ENCODE assay signal across 1 cellular context in the genomic region with DNA sequence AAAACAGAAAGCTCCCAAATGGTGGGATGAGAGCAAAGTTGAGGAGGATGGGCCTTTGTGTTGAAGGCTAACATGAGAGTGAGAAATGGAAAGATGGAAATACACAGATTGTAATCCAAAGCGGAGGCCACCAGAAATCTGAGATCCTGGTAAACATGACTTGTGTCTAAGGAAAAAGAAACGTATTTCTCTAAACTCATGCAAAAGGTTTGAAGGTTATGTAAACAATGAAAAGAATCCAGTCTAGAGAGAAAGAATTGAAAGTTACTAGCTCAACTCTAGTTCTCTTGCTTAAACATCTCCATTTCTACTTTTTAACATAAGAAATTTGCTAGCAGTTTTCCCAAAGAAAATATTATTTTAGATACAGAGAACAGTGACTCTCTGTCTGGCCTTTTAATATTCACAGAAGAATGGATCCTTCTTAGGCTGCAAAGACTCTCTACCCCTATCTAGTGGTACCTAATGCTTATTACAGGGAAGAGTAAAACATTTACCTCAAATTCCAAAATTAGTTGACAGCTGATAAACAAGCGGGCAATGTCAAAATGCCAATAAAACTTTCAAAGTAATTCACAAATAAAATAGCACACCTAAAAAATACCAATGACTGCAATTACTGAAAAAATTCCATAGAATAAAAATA.
TF ChIP-seq lines count a peak whose summit lies in the region.

No MANE protein-coding gene starts in this region.

TF ChIP-seq in HepG2, 621 proteins besides CTCF, POLR2A, EP300 and RAD21 (continued from another document and continues in another):
- TF ChIP-seq, protein P1, sequence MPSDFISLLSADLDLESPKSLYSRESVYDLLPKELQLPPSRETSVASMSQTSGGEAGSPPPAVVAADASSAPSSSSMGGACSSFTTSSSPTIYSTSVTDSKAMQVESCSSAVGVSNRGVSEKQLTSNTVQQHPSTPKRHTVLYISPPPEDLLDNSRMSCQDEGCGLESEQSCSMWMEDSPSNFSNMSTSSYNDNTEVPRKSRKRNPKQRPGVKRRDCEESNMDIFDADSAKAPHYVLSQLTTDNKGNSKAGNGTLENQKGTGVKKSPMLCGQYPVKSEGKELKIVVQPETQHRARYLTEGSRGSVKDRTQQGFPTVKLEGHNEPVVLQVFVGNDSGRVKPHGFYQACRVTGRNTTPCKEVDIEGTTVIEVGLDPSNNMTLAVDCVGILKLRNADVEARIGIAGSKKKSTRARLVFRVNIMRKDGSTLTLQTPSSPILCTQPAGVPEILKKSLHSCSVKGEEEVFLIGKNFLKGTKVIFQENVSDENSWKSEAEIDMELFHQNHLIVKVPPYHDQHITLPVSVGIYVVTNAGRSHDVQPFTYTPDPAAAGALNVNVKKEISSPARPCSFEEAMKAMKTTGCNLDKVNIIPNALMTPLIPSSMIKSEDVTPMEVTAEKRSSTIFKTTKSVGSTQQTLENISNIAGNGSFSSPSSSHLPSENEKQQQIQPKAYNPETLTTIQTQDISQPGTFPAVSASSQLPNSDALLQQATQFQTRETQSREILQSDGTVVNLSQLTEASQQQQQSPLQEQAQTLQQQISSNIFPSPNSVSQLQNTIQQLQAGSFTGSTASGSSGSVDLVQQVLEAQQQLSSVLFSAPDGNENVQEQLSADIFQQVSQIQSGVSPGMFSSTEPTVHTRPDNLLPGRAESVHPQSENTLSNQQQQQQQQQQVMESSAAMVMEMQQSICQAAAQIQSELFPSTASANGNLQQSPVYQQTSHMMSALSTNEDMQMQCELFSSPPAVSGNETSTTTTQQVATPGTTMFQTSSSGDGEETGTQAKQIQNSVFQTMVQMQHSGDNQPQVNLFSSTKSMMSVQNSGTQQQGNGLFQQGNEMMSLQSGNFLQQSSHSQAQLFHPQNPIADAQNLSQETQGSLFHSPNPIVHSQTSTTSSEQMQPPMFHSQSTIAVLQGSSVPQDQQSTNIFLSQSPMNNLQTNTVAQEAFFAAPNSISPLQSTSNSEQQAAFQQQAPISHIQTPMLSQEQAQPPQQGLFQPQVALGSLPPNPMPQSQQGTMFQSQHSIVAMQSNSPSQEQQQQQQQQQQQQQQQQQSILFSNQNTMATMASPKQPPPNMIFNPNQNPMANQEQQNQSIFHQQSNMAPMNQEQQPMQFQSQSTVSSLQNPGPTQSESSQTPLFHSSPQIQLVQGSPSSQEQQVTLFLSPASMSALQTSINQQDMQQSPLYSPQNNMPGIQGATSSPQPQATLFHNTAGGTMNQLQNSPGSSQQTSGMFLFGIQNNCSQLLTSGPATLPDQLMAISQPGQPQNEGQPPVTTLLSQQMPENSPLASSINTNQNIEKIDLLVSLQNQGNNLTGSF (CRISPR knock-in tag; IDR thresholded peaks at IDR 0.05), result no peak
- TF ChIP-seq, protein P2, sequence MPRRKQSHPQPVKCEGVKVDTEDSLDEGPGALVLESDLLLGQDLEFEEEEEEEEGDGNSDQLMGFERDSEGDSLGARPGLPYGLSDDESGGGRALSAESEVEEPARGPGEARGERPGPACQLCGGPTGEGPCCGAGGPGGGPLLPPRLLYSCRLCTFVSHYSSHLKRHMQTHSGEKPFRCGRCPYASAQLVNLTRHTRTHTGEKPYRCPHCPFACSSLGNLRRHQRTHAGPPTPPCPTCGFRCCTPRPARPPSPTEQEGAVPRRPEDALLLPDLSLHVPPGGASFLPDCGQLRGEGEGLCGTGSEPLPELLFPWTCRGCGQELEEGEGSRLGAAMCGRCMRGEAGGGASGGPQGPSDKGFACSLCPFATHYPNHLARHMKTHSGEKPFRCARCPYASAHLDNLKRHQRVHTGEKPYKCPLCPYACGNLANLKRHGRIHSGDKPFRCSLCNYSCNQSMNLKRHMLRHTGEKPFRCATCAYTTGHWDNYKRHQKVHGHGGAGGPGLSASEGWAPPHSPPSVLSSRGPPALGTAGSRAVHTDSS (CRISPR knock-in tag; conservative IDR thresholded peaks at IDR 0.05), result no peak
- TF ChIP-seq, protein P3, sequence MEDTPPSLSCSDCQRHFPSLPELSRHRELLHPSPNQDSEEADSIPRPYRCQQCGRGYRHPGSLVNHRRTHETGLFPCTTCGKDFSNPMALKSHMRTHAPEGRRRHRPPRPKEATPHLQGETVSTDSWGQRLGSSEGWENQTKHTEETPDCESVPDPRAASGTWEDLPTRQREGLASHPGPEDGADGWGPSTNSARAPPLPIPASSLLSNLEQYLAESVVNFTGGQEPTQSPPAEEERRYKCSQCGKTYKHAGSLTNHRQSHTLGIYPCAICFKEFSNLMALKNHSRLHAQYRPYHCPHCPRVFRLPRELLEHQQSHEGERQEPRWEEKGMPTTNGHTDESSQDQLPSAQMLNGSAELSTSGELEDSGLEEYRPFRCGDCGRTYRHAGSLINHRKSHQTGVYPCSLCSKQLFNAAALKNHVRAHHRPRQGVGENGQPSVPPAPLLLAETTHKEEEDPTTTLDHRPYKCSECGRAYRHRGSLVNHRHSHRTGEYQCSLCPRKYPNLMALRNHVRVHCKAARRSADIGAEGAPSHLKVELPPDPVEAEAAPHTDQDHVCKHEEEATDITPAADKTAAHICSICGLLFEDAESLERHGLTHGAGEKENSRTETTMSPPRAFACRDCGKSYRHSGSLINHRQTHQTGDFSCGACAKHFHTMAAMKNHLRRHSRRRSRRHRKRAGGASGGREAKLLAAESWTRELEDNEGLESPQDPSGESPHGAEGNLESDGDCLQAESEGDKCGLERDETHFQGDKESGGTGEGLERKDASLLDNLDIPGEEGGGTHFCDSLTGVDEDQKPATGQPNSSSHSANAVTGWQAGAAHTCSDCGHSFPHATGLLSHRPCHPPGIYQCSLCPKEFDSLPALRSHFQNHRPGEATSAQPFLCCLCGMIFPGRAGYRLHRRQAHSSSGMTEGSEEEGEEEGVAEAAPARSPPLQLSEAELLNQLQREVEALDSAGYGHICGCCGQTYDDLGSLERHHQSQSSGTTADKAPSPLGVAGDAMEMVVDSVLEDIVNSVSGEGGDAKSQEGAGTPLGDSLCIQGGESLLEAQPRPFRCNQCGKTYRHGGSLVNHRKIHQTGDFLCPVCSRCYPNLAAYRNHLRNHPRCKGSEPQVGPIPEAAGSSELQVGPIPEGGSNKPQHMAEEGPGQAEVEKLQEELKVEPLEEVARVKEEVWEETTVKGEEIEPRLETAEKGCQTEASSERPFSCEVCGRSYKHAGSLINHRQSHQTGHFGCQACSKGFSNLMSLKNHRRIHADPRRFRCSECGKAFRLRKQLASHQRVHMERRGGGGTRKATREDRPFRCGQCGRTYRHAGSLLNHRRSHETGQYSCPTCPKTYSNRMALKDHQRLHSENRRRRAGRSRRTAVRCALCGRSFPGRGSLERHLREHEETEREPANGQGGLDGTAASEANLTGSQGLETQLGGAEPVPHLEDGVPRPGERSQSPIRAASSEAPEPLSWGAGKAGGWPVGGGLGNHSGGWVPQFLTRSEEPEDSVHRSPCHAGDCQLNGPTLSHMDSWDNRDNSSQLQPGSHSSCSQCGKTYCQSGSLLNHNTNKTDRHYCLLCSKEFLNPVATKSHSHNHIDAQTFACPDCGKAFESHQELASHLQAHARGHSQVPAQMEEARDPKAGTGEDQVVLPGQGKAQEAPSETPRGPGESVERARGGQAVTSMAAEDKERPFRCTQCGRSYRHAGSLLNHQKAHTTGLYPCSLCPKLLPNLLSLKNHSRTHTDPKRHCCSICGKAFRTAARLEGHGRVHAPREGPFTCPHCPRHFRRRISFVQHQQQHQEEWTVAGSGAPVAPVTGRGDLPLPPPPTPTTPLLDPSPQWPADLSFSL (CRISPR knock-in tag; IDR thresholded peaks at IDR 0.05), result no peak
- TF ChIP-seq IKZF4 (CRISPR knock-in tag; IDR thresholded peaks at IDR 0.05; ENCODE audit: borderline replicate concordance, low read depth, not compliant biosample characterization) (no peak), SP5 (CRISPR knock-in tag; IDR thresholded peaks at IDR 0.05; ENCODE audit: borderline replicate concordance, low read depth) (0 out of 2 replicates have a peak, but pooled peaks have one; percentile 20), KDM2A (CRISPR knock-in tag; IDR thresholded peaks at IDR 0.05; ENCODE audit: borderline replicate concordance, low read depth) (no peak), ZNF3 (CRISPR knock-in tag; IDR thresholded peaks at IDR 0.05) (no peak), HNF4G (IDR thresholded peaks at IDR 0.05; ENCODE audit: borderline replicate concordance, low read depth, low read length) (peak; percentile 26; the same call in 1 of the 2 replicates), HNF4G (CRISPR knock-in tag; IDR thresholded peaks at IDR 0.05; ENCODE audit: borderline replicate concordance, low read depth) (no peak), PLSCR1 (CRISPR knock-in tag; IDR thresholded peaks at IDR 0.05; ENCODE audit: borderline replicate concordance) (no peak), ZNF549 (CRISPR knock-in tag; IDR thresholded peaks at IDR 0.05) (no peak), ZNF367 (CRISPR knock-in tag; IDR thresholded peaks at IDR 0.05; ENCODE audit: borderline replicate concordance) (no peak), ZNF432 (CRISPR knock-in tag; IDR thresholded peaks at IDR 0.05; ENCODE audit: borderline replicate concordance) (no peak), HMG20B (CRISPR knock-in tag; conservative IDR thresholded peaks at IDR 0.05) (no peak), ZNF230 (CRISPR knock-in tag; IDR thresholded peaks at IDR 0.05) (no peak), ZFP41 (CRISPR knock-in tag; IDR thresholded peaks at IDR 0.05; ENCODE audit: borderline replicate concordance) (no peak), PITX1 (CRISPR knock-in tag; IDR thresholded peaks at IDR 0.05) (peak; percentile 64), MTF1 (CRISPR knock-in tag; IDR thresholded peaks at IDR 0.05) (no peak), ZNF782 (CRISPR knock-in tag; IDR thresholded peaks at IDR 0.05; ENCODE audit: borderline replicate concordance) (no peak), SPEN (CRISPR knock-in tag; IDR thresholded peaks at IDR 0.05; ENCODE audit: low read depth) (no peak), HNRNPUL1 (IDR thresholded peaks at IDR 0.05; ENCODE audit: low read depth, low read length) (no peak), NONO (IDR thresholded peaks at IDR 0.05) (no peak), NONO (CRISPR knock-in tag; conservative IDR thresholded peaks at IDR 0.05) (no peak), HES4 (CRISPR knock-in tag; IDR thresholded peaks at IDR 0.05; ENCODE audit: borderline replicate concordance) (no peak), ZNF234 (CRISPR knock-in tag; conservative IDR thresholded peaks at IDR 0.05) (no peak), MAFG (CRISPR knock-in tag; IDR thresholded peaks at IDR 0.05) (no peak), MTA1 (CRISPR knock-in tag; IDR thresholded peaks at IDR 0.05; ENCODE audit: borderline replicate concordance) (no peak), ZNF7 (CRISPR knock-in tag; IDR thresholded peaks at IDR 0.05) (no peak), CCAR2 (optimal IDR thresholded peaks at IDR 0.05; ENCODE audit: low read depth, low read length) (no peak), CBX5 (CRISPR knock-in tag; IDR thresholded peaks at IDR 0.05; ENCODE audit: borderline replicate concordance) (no peak), XBP1 (CRISPR knock-in tag; IDR thresholded peaks at IDR 0.05) (no peak), ZNF280D (CRISPR knock-in tag; IDR thresholded peaks at IDR 0.05) (no peak)
- TF ChIP-seq, protein P4, sequence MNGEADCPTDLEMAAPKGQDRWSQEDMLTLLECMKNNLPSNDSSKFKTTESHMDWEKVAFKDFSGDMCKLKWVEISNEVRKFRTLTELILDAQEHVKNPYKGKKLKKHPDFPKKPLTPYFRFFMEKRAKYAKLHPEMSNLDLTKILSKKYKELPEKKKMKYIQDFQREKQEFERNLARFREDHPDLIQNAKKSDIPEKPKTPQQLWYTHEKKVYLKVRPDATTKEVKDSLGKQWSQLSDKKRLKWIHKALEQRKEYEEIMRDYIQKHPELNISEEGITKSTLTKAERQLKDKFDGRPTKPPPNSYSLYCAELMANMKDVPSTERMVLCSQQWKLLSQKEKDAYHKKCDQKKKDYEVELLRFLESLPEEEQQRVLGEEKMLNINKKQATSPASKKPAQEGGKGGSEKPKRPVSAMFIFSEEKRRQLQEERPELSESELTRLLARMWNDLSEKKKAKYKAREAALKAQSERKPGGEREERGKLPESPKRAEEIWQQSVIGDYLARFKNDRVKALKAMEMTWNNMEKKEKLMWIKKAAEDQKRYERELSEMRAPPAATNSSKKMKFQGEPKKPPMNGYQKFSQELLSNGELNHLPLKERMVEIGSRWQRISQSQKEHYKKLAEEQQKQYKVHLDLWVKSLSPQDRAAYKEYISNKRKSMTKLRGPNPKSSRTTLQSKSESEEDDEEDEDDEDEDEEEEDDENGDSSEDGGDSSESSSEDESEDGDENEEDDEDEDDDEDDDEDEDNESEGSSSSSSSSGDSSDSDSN (CRISPR knock-in tag; IDR thresholded peaks at IDR 0.05), result no peak
